ENCODE assay signal across 17 cellular contexts in the genomic region with DNA sequence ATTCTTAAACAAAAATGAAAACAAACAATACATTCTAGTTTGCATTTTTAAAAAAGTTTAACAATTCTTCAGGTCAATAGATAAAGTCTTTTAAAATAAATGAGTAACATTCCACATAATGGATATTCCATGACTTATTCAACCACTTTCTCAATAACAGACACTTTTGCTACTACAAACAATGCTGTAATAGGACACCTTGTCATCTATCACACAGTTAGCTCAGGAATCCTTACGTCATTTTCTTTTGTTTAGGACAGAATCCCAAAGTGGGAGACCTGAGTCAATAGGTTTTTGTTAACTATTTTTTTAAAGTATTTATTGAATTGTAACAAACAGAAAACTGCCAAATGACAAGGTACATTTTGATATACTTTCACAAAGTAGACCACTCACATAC.
"Had no signal": no experiment of that assay in that cellular context is flagged by ENCODE, and none has a peak within 500 bp of the region (broad histone marks: within the 10 kb centered on the region; RNA-seq: fewer than 3 reads in every experiment).

No MANE protein-coding gene starts in this region.

- H3K4me3 ChIP-seq: body of pancreas, dorsolateral prefrontal cortex, gastrocnemius medialis, heart left ventricle, left ventricle myocardium inferior, sigmoid colon, thoracic aorta, upper lobe of right lung had no signal

- H3K27me3 ChIP-seq: body of pancreas, dorsolateral prefrontal cortex, gastrocnemius medialis, heart left ventricle, sigmoid colon, upper lobe of right lung had no signal

- H3K4me1 ChIP-seq: body of pancreas, gastrocnemius medialis, heart left ventricle, left ventricle myocardium inferior, upper lobe of right lung had no signal

- H3K36me3 ChIP-seq: thoracic aorta had no signal

- H3K9me3 ChIP-seq: body of pancreas, gastrocnemius medialis, left ventricle myocardium inferior, thoracic aorta, upper lobe of right lung had no signal

- H3K27ac ChIP-seq: body of pancreas, dorsolateral prefrontal cortex, epithelial cell of prostate, gastrocnemius medialis, heart left ventricle, left ventricle myocardium inferior, sigmoid colon, thoracic aorta, upper lobe of right lung had no signal

- DNase-seq: activated CD4-positive, alpha-beta T cell treated with anti-CD3 and anti-CD28 coated beads, Interleukin-2, amount 50 U/mL, for 4 hours; activated gamma-delta T cell treated with Interleukin-2 at 50 U/mL for 16 hours; body of pancreas; caudate nucleus; dorsolateral prefrontal cortex; gastrocnemius medialis; heart left ventricle; left ventricle myocardium inferior; nephron progenitor cell; nucleus accumbens; sigmoid colon; stimulated activated CD4-positive, alpha-beta T cell treated with anti-CD3 and anti-CD28 coated beads, Interleukin-4, amount 100 ng/mL, for 4 hours; stimulated activated naive B cell treated with anti-CD40 and anti-IgM and Interleukin-4, amounts not matched to agents 10 μg/mL and 1 μg/mL and 100 μg/mL, for 72 hours; T-helper 2 cell; upper lobe of right lung had no signal
